9 cellular contexts compared by ENCODE assay signal in genomic region chr22:22397292-22397870, GRCh38.
DNase-seq lines count a peak whose midpoint lies in the region; ATAC-seq and TF ChIP-seq lines count a peak whose summit lies in the region.
"Had no signal": no experiment of that assay in that cellular context is flagged by ENCODE, and none has a peak within 500 bp of the region (broad histone marks: within the 10 kb centered on the region; RNA-seq: fewer than 3 reads in every experiment).

No MANE protein-coding gene starts in this region.

- ATAC-seq in natural killer cell (no peak), HG03439 (IDR thresholded peaks at IDR 0.05; ENCODE audit: unreplicated experiment) (no peak), GM19467 (IDR thresholded peaks at IDR 0.05; ENCODE audit: unreplicated experiment) (no peak)

- TF ChIP-seq POLR2A in sigmoid colon (IDR thresholded peaks at IDR 0.05): no peak

- DNase-seq in ELR (ENCODE audit: low read depth) (peak; percentile 56), RPMI7951 (ENCODE audit: low read depth) (peak; percentile 72), glomerular visceral epithelial cell (ENCODE audit: extremely low spot score) (peak; percentile 46), sigmoid colon (peak; percentile 80), AG08396 (ENCODE audit: low spot score) (no peak), natural killer cell (no peak)

- WGBS in sigmoid colon, 2 donors: 39 to 59% methylated on average over 6 of the region's 6 CpGs

- no peaks in the 10 kb centered on the region for H3K36me3 ChIP-seq in sigmoid colon
- H3K36me3 ChIP-seq: upper lobe of left lung had no signal

- peaks cover 0 to 4% (median 0%) of the 10 kb centered on the region in 4 donors for H3K4me1 ChIP-seq in sigmoid colon

- H3K4me3 ChIP-seq in sigmoid colon: no peak overlapping the region
- H3K4me3 ChIP-seq: upper lobe of left lung had no signal

- no peaks in the 10 kb centered on the region for H3K9me3 Mint-ChIP-seq in natural killer cell

- H3K9me3 ChIP-seq in sigmoid colon: no peaks in the 10 kb centered on the region

- H3K4me3 Mint-ChIP-seq in natural killer cell: no peak overlapping the region

- intact Hi-C loops in sigmoid colon (cut with DNase I) (no loop called here), natural killer cell (cut with micrococcal nuclease) (no loop called here)

- H3K27ac ChIP-seq in sigmoid colon: peak overlapping the region; percentile 6 to 42 (median 32)

- no peak for TF ChIP-seq EP300 in sigmoid colon (IDR thresholded peaks at IDR 0.05)

- H3K27ac Mint-ChIP-seq in natural killer cell: no peak overlapping the region

- H3K27me3 ChIP-seq in sigmoid colon: no peaks in the 10 kb centered on the region
- H3K27me3 ChIP-seq: upper lobe of left lung had no signal

- H3K36me3 Mint-ChIP-seq in natural killer cell: no peaks in the 10 kb centered on the region

- no peak for TF ChIP-seq CTCF in sigmoid colon (IDR thresholded peaks at IDR 0.05)
- TF ChIP-seq CTCF in natural killer cell (IDR thresholded peaks at IDR 0.05): no peak

- no peaks in the 10 kb centered on the region for H3K4me1 Mint-ChIP-seq in natural killer cell

- H3K27me3 Mint-ChIP-seq in natural killer cell (ENCODE audit: low read depth in 2 of 2): peaks cover 8 to 26% of the 10 kb centered on the region in 2 donors

Comparison
In these comparisons a context has a peak if more than half of its experiments do, and no peak if none do; other contexts are left out.
1. DNase-seq: peak in ELR (single experiment), RPMI7951 (single experiment), glomerular visceral epithelial cell (single experiment) and sigmoid colon (single experiment); none in AG08396 (single experiment) and natural killer cell (single experiment).